1 cellular context compared by ENCODE assay signal in genomic region chr9:71769175-71770165, GRCh38.
A peak's percentile ranks its signal among the peaks of the same experiment; 100 is the strongest.
TF ChIP-seq lines count a peak whose summit lies in the region.

No MANE protein-coding gene starts in this region.

TF ChIP-seq in HepG2, 621 proteins besides CTCF, POLR2A, EP300 and RAD21 (continued from another document and continues in another):
- TF ChIP-seq CREB1 (IDR thresholded peaks at IDR 0.05) = no peak
- TF ChIP-seq CREB1 (CRISPR knock-in tag; IDR thresholded peaks at IDR 0.05) = no peak
- TF ChIP-seq HNRNPK (IDR thresholded peaks at IDR 0.05; ENCODE audit: low read depth, low read length, poor library complexity, severe bottlenecking) = no peak
- TF ChIP-seq ASH2L (IDR thresholded peaks at IDR 0.05; ENCODE audit: insufficient read length, low read depth, low read length) = peak; percentile 49
- no peak for TF ChIP-seq PRPF4 (IDR thresholded peaks at IDR 0.05; ENCODE audit: low read depth, low read length, poor library complexity, severe bottlenecking)
- TF ChIP-seq ELF4 (CRISPR knock-in tag; IDR thresholded peaks at IDR 0.05; ENCODE audit: borderline replicate concordance) = no peak
- no peak for TF ChIP-seq TCF12 (IDR thresholded peaks at IDR 0.05)
- no peak for TF ChIP-seq TCF12 (CRISPR knock-in tag; IDR thresholded peaks at IDR 0.05)
- TF ChIP-seq MLXIP (CRISPR knock-in tag; IDR thresholded peaks at IDR 0.05; ENCODE audit: borderline replicate concordance) = no peak
- TF ChIP-seq KDM6A (CRISPR knock-in tag; IDR thresholded peaks at IDR 0.05; ENCODE audit: low read depth) = no peak
- no peak for TF ChIP-seq ZNF121 (CRISPR knock-in tag; IDR thresholded peaks at IDR 0.05)
- TF ChIP-seq ZNF232 (CRISPR knock-in tag; IDR thresholded peaks at IDR 0.05; ENCODE audit: borderline replicate concordance) = peak; percentile 43; the same call in 1 of the 2 replicates
- TF ChIP-seq ZFP91 (CRISPR knock-in tag; IDR thresholded peaks at IDR 0.05; ENCODE audit: borderline replicate concordance) = peak; percentile 28; the same call in 1 of the 2 replicates
- no peak for TF ChIP-seq ZBTB39 (CRISPR knock-in tag; IDR thresholded peaks at IDR 0.05)
- TF ChIP-seq HIC2 (CRISPR knock-in tag; IDR thresholded peaks at IDR 0.05; ENCODE audit: low read depth) = no peak
- no peak for TF ChIP-seq ZFYVE20 (CRISPR knock-in tag; IDR thresholded peaks at IDR 0.05; ENCODE audit: borderline replicate concordance, low read depth)
- no peak for TF ChIP-seq FUBP1 (CRISPR knock-in tag; IDR thresholded peaks at IDR 0.05; ENCODE audit: borderline replicate concordance)
- peak; percentile 37 for TF ChIP-seq SAP130 (CRISPR knock-in tag; IDR thresholded peaks at IDR 0.05; ENCODE audit: low read depth)
- TF ChIP-seq KLF12 (CRISPR knock-in tag; IDR thresholded peaks at IDR 0.05; ENCODE audit: borderline replicate concordance) = no peak
- peak; percentile 68; the same call in 1 of the 2 replicates for TF ChIP-seq ZNF891 (CRISPR knock-in tag; IDR thresholded peaks at IDR 0.05)
- TF ChIP-seq ZNF552 (CRISPR knock-in tag; IDR thresholded peaks at IDR 0.05; ENCODE audit: borderline replicate concordance) = no peak
- no peak for TF ChIP-seq SYNCRIP (IDR thresholded peaks at IDR 0.05; ENCODE audit: insufficient read depth, low read depth, low read length)
- no peak for TF ChIP-seq ESRRA (CRISPR knock-in tag; IDR thresholded peaks at IDR 0.05; ENCODE audit: low read depth)
- no peak for TF ChIP-seq HCFC1 (IDR thresholded peaks at IDR 0.05; ENCODE audit: low read depth, low read length)
- TF ChIP-seq ZFY (CRISPR knock-in tag; IDR thresholded peaks at IDR 0.05) = no peak
- no peak for TF ChIP-seq SMARCE1 (IDR thresholded peaks at IDR 0.05; ENCODE audit: borderline replicate concordance)
- no peak for TF ChIP-seq MATR3 (CRISPR knock-in tag; IDR thresholded peaks at IDR 0.05)
- no peak for TF ChIP-seq ZNF337 (CRISPR knock-in tag; IDR thresholded peaks at IDR 0.05; ENCODE audit: borderline replicate concordance, low read depth)
- TF ChIP-seq ZC3H13 (CRISPR knock-in tag; IDR thresholded peaks at IDR 0.05) = no peak
- no peak for TF ChIP-seq AKNA (CRISPR knock-in tag; IDR thresholded peaks at IDR 0.05; ENCODE audit: borderline replicate concordance)
- no peak for TF ChIP-seq ZFP36L2 (CRISPR knock-in tag; IDR thresholded peaks at IDR 0.05)
- TF ChIP-seq CBX1 (IDR thresholded peaks at IDR 0.05; ENCODE audit: low read depth) = peak; percentile 4
- no peak for TF ChIP-seq ZNF850 (CRISPR knock-in tag; conservative IDR thresholded peaks at IDR 0.05)
- TF ChIP-seq ZSCAN25 (CRISPR knock-in tag; IDR thresholded peaks at IDR 0.05) = no peak
- TF ChIP-seq ZSCAN21 (CRISPR knock-in tag; IDR thresholded peaks at IDR 0.05; ENCODE audit: borderline replicate concordance) = no peak
- no peak for TF ChIP-seq MAF1 (CRISPR knock-in tag; IDR thresholded peaks at IDR 0.05; ENCODE audit: borderline replicate concordance)
- no peak for TF ChIP-seq TFDP1 (CRISPR knock-in tag; IDR thresholded peaks at IDR 0.05; ENCODE audit: borderline replicate concordance)
- no peak for TF ChIP-seq ZNF782 (CRISPR knock-in tag; IDR thresholded peaks at IDR 0.05; ENCODE audit: borderline replicate concordance)
- no peak for TF ChIP-seq GABPA (IDR thresholded peaks at IDR 0.05; ENCODE audit: low read depth, low read length)
- TF ChIP-seq GABPA (CRISPR knock-in tag; IDR thresholded peaks at IDR 0.05; ENCODE audit: low read depth) = no peak
- no peak for TF ChIP-seq ZSCAN5A (CRISPR knock-in tag; IDR thresholded peaks at IDR 0.05; ENCODE audit: borderline replicate concordance)
- TF ChIP-seq ZNF503 (CRISPR knock-in tag; IDR thresholded peaks at IDR 0.05) = no peak
- no peak for TF ChIP-seq ZNF34 (CRISPR knock-in tag; IDR thresholded peaks at IDR 0.05; ENCODE audit: borderline replicate concordance)
